Comparison of ENCODE assay signal across 8 cellular contexts in the genomic region with DNA sequence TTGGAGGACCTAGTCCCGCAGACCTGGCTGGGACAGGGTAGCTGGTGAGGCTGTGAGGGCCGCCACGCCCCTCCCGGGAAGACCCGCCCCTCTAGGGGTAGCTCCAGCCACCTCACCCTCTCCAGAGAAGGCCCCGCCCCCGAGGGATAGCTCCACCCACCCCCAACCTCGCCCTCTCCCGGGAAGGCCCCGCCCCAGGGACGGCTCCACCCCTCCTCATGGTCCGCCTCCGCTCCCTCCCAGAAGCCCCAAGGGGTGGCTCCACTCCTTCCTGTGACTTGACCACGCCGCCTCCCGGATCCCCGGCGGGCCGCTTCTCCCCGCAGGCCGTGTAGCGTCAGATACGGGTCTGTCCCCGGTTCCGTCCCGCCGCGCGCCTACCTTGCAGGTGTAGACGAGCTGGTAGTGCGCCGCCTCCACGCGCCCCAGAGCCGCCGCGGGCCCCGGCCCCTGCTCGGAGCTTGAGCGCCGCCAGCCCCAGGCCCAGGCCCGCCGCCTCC. TPM values are rescaled to one million over a fixed set of nuclear protein-coding genes. Genes with fewer than 3 reads are reported as not detected.
A peak's percentile ranks its signal among the peaks of the same experiment; 100 is the strongest.
DNase-seq lines count a peak whose midpoint lies in the region; ATAC-seq and TF ChIP-seq lines count a peak whose summit lies in the region.

No MANE protein-coding gene starts in this region.

- H2AFZ ChIP-seq in GM23338: no peak overlapping the region
- H2AFZ ChIP-seq in neural progenitor cell (replicated peaks): no peak overlapping the region

- peaks cover 21% of the 10 kb centered on the region for H3K27me3 Mint-ChIP-seq in GM23338 (ENCODE audit: insufficient read depth, low read depth, poor library complexity)
- peaks cover 6% of the 10 kb centered on the region for H3K27me3 Mint-ChIP-seq in neural progenitor cell (ENCODE audit: insufficient read depth, low read depth)

- peak overlapping the region; percentile 82 for H3K4me3 Mint-ChIP-seq in GM23338
- peak overlapping the region; percentile 86 for H3K4me3 Mint-ChIP-seq in neural progenitor cell

- TF ChIP-seq EP300 in stomach (IDR thresholded peaks at IDR 0.05): no peak

- peak in 1 of 4 donors; percentile 38 for TF ChIP-seq POLR2A in stomach (IDR thresholded peaks at IDR 0.05)

- H3K27ac Mint-ChIP-seq in GM23338: peak overlapping the region; percentile 90
- H3K27ac Mint-ChIP-seq in neural progenitor cell: no peak overlapping the region

- TF ChIP-seq CTCF in GM23338 (conservative IDR thresholded peaks at IDR 0.05; ENCODE audit: low read depth in 2 of 2): 0 out of 4 replicates have a peak, but pooled peaks of 1 of the 2 experiments have one; percentile 7
- no peak for TF ChIP-seq CTCF in RWPE1 (conservative IDR thresholded peaks at IDR 0.05; ENCODE audit: low read depth)
- TF ChIP-seq CTCF in neural progenitor cell (IDR thresholded peaks at IDR 0.05): no peak
- TF ChIP-seq CTCF in stomach (IDR thresholded peaks at IDR 0.05): no peak

- ATAC-seq in GM23338: peak; percentile 75

- CTCF ChIA-PET in RWPE1 (lab: Yijun Ruan, JAX): interaction anchor here (0.6 to 3.7 kb wide), 18 partner anchors 9 to 766 kb away, joined by 3 to 23 read pairs (median 4); a partner anchor contains a TSS

- H4K20me1 ChIP-seq in GM23338 (replicated peaks; ENCODE audit: insufficient read depth) (no peaks in the 10 kb centered on the region), neural progenitor cell (ENCODE audit: low read depth) (peaks cover 10% of the 10 kb centered on the region)

- WGBS in stomach, 5 donors: 0 to 1% (median 1%) methylated on average over 18 to 43 of the region's 43 CpGs; no CpG with 5 or more reads in 1 of the 5 donors

- no peaks in the 10 kb centered on the region for H3F3A ChIP-seq in GM23338 (replicated peaks; ENCODE audit: low read depth)
- no peaks in the 10 kb centered on the region for H3F3A ChIP-seq in neural progenitor cell (ENCODE audit: low read depth)

- no peaks in the 10 kb centered on the region for H3K79me2 ChIP-seq in GM23338 (replicated peaks; ENCODE audit: insufficient read depth)
- H3K79me2 ChIP-seq in neural progenitor cell (ENCODE audit: low read depth): no peaks in the 10 kb centered on the region

- H3K27ac ChIP-seq in GM23338 (ENCODE audit: low read depth) (no peak overlapping the region), RWPE1 (peak overlapping the region; percentile 88), neural progenitor cell (peak overlapping the region; percentile 86), stomach (peak overlapping the region; percentile 86 to 99 (median 94))

- no peaks in the 10 kb centered on the region for H3K9me2 ChIP-seq in GM23338 (ENCODE audit: insufficient read depth)

- H3K9me3 Mint-ChIP-seq in GM23338 (no peaks in the 10 kb centered on the region), neural progenitor cell (no peaks in the 10 kb centered on the region)

- H3K4me2 ChIP-seq in GM23338 (peak overlapping the region; percentile 78; the same call in 1 of the 2 replicates), neural progenitor cell (peak overlapping the region; percentile 84)

- H3K27me3 ChIP-seq in GM23338 (ENCODE audit: insufficient read depth) (no peaks in the 10 kb centered on the region), neural progenitor cell (no peaks in the 10 kb centered on the region), stomach (peaks cover 0 to 8% (median 0%) of the 10 kb centered on the region in 3 donors)

- H3K36me3 Mint-ChIP-seq in GM23338 (ENCODE audit: low read depth) (no peaks in the 10 kb centered on the region), neural progenitor cell (no peaks in the 10 kb centered on the region)

- DNase-seq in EL (peak; percentile 95), GM23338 (ENCODE audit: low spot score) (peak; percentile 96), Kasumi-1 (lab: John Stamatoyannopoulos, UW) (peak; percentile 71 to 90), RWPE1 (ENCODE audit: low spot score) (peak; percentile 100), fibroblast of the conjunctiva (ENCODE audit: low read depth) (peak; percentile 94), neural progenitor cell (ENCODE audit: low spot score) (peak; percentile 96), stomach (peak; percentile 98)
- DNase-seq in activated effector memory CD4-positive, alpha-beta T cell treated with anti-CD3 and anti-CD28 coated beads, Interleukin-2, amount 50 U/mL, for 16 hours: peak; percentile 97

- peak overlapping the region; percentile 77 for H3K4me3 ChIP-seq in GM23338
- peak overlapping the region; percentile 97 for H3K4me3 ChIP-seq in neural progenitor cell
- H3K4me3 ChIP-seq in stomach: peak overlapping the region; percentile 71 to 97 (median 94)

- H3K4me1 ChIP-seq in GM23338 (ENCODE audit: insufficient read depth) (no peaks in the 10 kb centered on the region; the same call in 1 of the 2 replicates), neural progenitor cell (no peaks in the 10 kb centered on the region), stomach (peaks cover 21 to 43% (median 32%) of the 10 kb centered on the region in 4 donors)

- intact Hi-C loops in stomach (cut with DNase I; ENCODE audit: low total_unique reads): no loop called here

- H3K4me1 Mint-ChIP-seq in GM23338 (peaks cover 9% of the 10 kb centered on the region; the same call in 1 of the 3 replicates), neural progenitor cell (peaks cover 4% of the 10 kb centered on the region)

- POLR2A ChIA-PET in RWPE1 (lab: Yijun Ruan, JAX; ENCODE audit: low non-redundant PET): interaction anchor here (0.5 to 1.3 kb wide), 5 partner anchors 10 to 34 kb away, joined by 3 to 12 read pairs (median 4); no protein-coding TSS in a partner anchor

- H3K36me3 ChIP-seq in GM23338 (ENCODE audit: insufficient read depth): no peaks in the 10 kb centered on the region
- no peaks in the 10 kb centered on the region for H3K36me3 ChIP-seq in neural progenitor cell
- H3K36me3 ChIP-seq in stomach: peaks cover 2 to 19% (median 16%) of the 10 kb centered on the region in 4 donors

- H3K9me3 ChIP-seq in neural progenitor cell (ENCODE audit: low read depth) (no peaks in the 10 kb centered on the region), stomach (no peaks in the 10 kb centered on the region)

- H3K9ac ChIP-seq in neural progenitor cell: no peak overlapping the region

TF ChIP-seq in GM23338, 12 proteins besides CTCF, POLR2A, EP300 and RAD21:
- TF ChIP-seq POLR2AphosphoS5 (IDR thresholded peaks at IDR 0.05; ENCODE audit: low read depth): peak; percentile 85
- no peak for TF ChIP-seq CREB1 (CRISPR knock-in tag; IDR thresholded peaks at IDR 0.05; ENCODE audit: low read depth)

RNA-seq across cellular contexts. Expression of a gene that starts 0.4 kb away (rescaled TPM):
- total RNA-seq in GM23338 (2014; rRNA removed; shearing (Covaris generic)): 21.7 and 53.9 TPM in 2 replicates
- 33.4 and 37.7 TPM in 2 replicates for polyA plus RNA-seq in GM23338 (2016; fragmentation: Nextera tagmentation; extraction: Ambion mirVana)
- 3.4 and 15.8 TPM in 2 replicates for total RNA-seq in neural progenitor cell (ENCODE audit: low replicate concordance)
- 10 to 100 TPM in 1 of 5 donors, 1 to 10 TPM in 3, not detected in 1; 1.3 to 10.1 (median 7.4) TPM for total RNA-seq in stomach
- 10 to 100 TPM; 13.9 to 16.8 (median 15.0) TPM for polyA plus RNA-seq in stomach

RNA-seq across cellular contexts. Expression of a gene that starts 10.3 kb away (rescaled TPM):
- total RNA-seq in GM23338 (2014; rRNA removed; shearing (Covaris generic)): 0.49 and 1.1 TPM in 2 replicates
- polyA plus RNA-seq in GM23338 (2016; fragmentation: Nextera tagmentation; extraction: Ambion mirVana) (0.63 and 0.92 TPM in 2 replicates), stomach (1 to 10 TPM in 2 of 3 donors, under 1 TPM in 1; 0.92 to 2.0 (median 1.1) TPM)
- total RNA-seq in neural progenitor cell (ENCODE audit: low replicate concordance) (0.96 TPM in 1 of 2 replicates, not detected in the other), stomach (1 to 10 TPM in 3 of 5 donors, under 1 TPM in 1, not detected in 1; 0.92 to 8.2 (median 1.6) TPM)

RNA-seq across cellular contexts. Expression of a gene that starts 35.8 kb away (rescaled TPM):
- 21.3 and 23.2 TPM in 2 replicates for total RNA-seq in GM23338 (2014; rRNA removed; shearing (Covaris generic))
- 4.8 and 5.6 TPM in 2 replicates for polyA plus RNA-seq in GM23338 (2016; fragmentation: Nextera tagmentation; extraction: Ambion mirVana)
- total RNA-seq in neural progenitor cell (ENCODE audit: low replicate concordance): 6.2 and 39.7 TPM in 2 replicates
- 10 to 100 TPM in 3 of 5 donors, 1 to 10 TPM in 2; 3.5 to 16.5 (median 14.6) TPM for total RNA-seq in stomach
- polyA plus RNA-seq in stomach: 10 to 100 TPM in 1 of 3 donors, 1 to 10 TPM in 2; 6.3 to 17.4 (median 9.6) TPM

RNA-seq across cellular contexts. Expression of a gene that starts 36.8 kb away (rescaled TPM):
- 20.4 and 22.7 TPM in 2 replicates for total RNA-seq in GM23338 (2014; rRNA removed; shearing (Covaris generic))
- polyA plus RNA-seq in GM23338 (2016; fragmentation: Nextera tagmentation; extraction: Ambion mirVana): 8.8 and 10.2 TPM in 2 replicates
- total RNA-seq in neural progenitor cell (ENCODE audit: low replicate concordance): 6.8 and 16.5 TPM in 2 replicates
- total RNA-seq in stomach: 10 to 100 TPM in 1 of 5 donors, 1 to 10 TPM in 4; 1.8 to 58.2 (median 5.8) TPM
- polyA plus RNA-seq in stomach: 1 to 10 TPM; 2.9 to 4.6 (median 4.1) TPM

RNA-seq across cellular contexts. Expression of a gene that starts 47.3 kb away (rescaled TPM):
- 79.7 and 91.9 TPM in 2 replicates for total RNA-seq in GM23338 (2014; rRNA removed; shearing (Covaris generic))
- polyA plus RNA-seq in GM23338 (2016; fragmentation: Nextera tagmentation; extraction: Ambion mirVana) (25.6 and 29.9 TPM in 2 replicates), stomach (10 to 100 TPM; 20.6 to 29.5 (median 27.2) TPM)
- total RNA-seq in neural progenitor cell (ENCODE audit: low replicate concordance) (34.9 and 52.3 TPM in 2 replicates), stomach (100 to 1,000 TPM in 1 of 5 donors, 10 to 100 TPM in 4; 26.3 to 184 (median 71.2) TPM)
